8 cellular contexts compared by ENCODE assay signal in genomic region chr3:130155464-130155863, GRCh38.
DNase-seq lines count a peak whose midpoint lies in the region; TF ChIP-seq lines count a peak whose summit lies in the region.
"Not testable (repeated sequence)": the region's sequence is repeated elsewhere in the genome, so short reads cannot be mapped to it uniquely, and the experiment has no call there.

No MANE protein-coding gene starts in this region.

- not testable (repeated sequence) for H3K27me3 ChIP-seq in GM06990 (replicated peaks; ENCODE audit: control insufficient read depth, insufficient read depth, low read length); KMS-11 (ENCODE audit: insufficient read depth, low read depth); cardiac muscle cell

- not testable (repeated sequence) for H3K27me3 Mint-ChIP-seq in CD14-positive monocyte (ENCODE audit: low read depth in 3 of 3); chondrocyte (ENCODE audit: low read depth); progenitor cell of endocrine pancreas

- not testable (repeated sequence) for H3K27ac ChIP-seq in KMS-11; OCI-LY7 (ENCODE audit: low read depth, low read length, poor library complexity, severe bottlenecking); cardiac muscle cell

- H3K9me3 ChIP-seq in OCI-LY7 (ENCODE audit: low read length); cardiac muscle cell (ENCODE audit: low read depth): not testable (repeated sequence)

- not testable (repeated sequence) for H3K4me1 Mint-ChIP-seq in CD14-positive monocyte; progenitor cell of endocrine pancreas (ENCODE audit: low read depth)
- peaks cover 13% of the 10 kb centered on the region for H3K4me1 Mint-ChIP-seq in chondrocyte (ENCODE audit: low read depth)

- CTCF ChIA-PET in OCI-LY7 (lab: Charles Lee; ENCODE audit: unreplicated experiment) = not testable (repeated sequence)

- not testable (repeated sequence) for BruUV-seq in OCI-LY7 (replicated peaks; lab: Mats Ljungman, UMichigan)

- H3K4me1 ChIP-seq in KMS-11 (ENCODE audit: low read depth, poor library complexity, severe bottlenecking); OCI-LY7 (ENCODE audit: insufficient read depth, low read length, poor library complexity, severe bottlenecking); cardiac muscle cell (ENCODE audit: low read depth): not testable (repeated sequence)

- intact Hi-C loops in CD14-positive monocyte (cut with micrococcal nuclease); OCI-LY7 (cut with micrococcal nuclease; ENCODE audit: unreplicated experiment): not testable (repeated sequence)

- DNase-seq in CD14-positive monocyte (ENCODE audit: low spot score); GM06990 (ENCODE audit: extremely low read depth, insufficient read length); OCI-LY7 (ENCODE audit: low spot score); chondrocyte (ENCODE audit: low spot score); cardiac muscle cell (ENCODE audit: low read depth in 1 of 2, low spot score in 1 of 2); progenitor cell of endocrine pancreas (ENCODE audit: low spot score, unreplicated experiment): not testable (repeated sequence)

- H4K20me1 ChIP-seq in KMS-11 (ENCODE audit: insufficient read depth); OCI-LY7 (ENCODE audit: insufficient read depth, low read length): not testable (repeated sequence)

- POLR2A ChIA-PET in OCI-LY7 (lab: Charles Lee) = not testable (repeated sequence)

- not testable (repeated sequence) for H3K9me3 Mint-ChIP-seq in CD14-positive monocyte; chondrocyte (ENCODE audit: low read depth); progenitor cell of endocrine pancreas (ENCODE audit: low read depth)

- H3K9me2 ChIP-seq in OCI-LY7 (ENCODE audit: insufficient read depth, low read length) = not testable (repeated sequence)

- H3K4me3 Mint-ChIP-seq in CD14-positive monocyte; chondrocyte (ENCODE audit: unreplicated experiment); progenitor cell of endocrine pancreas (ENCODE audit: low read depth): not testable (repeated sequence)

- H3K79me2 ChIP-seq in KMS-11 (ENCODE audit: insufficient read depth, low read depth); OCI-LY7 (ENCODE audit: insufficient read depth, low read depth, low read length): not testable (repeated sequence)

- not testable (repeated sequence) for H2AFZ ChIP-seq in KMS-11 (ENCODE audit: low read depth); OCI-LY7 (ENCODE audit: low read length)

- H3K36me3 Mint-ChIP-seq in CD14-positive monocyte; chondrocyte (ENCODE audit: low read depth); progenitor cell of endocrine pancreas (ENCODE audit: insufficient read depth): not testable (repeated sequence)

- TF ChIP-seq CTCF in CD14-positive monocyte (IDR thresholded peaks at IDR 0.05) (peak; percentile 10), GM06990 (IDR thresholded peaks at IDR 0.05; ENCODE audit: insufficient read depth, low read length, poor library complexity, severe bottlenecking) (peak; percentile 18), GM12874 (IDR thresholded peaks at IDR 0.05; ENCODE audit: insufficient read depth, low read depth, low read length) (peak; percentile 18; the same call in 1 of the 2 replicates), KMS-11 (conservative IDR thresholded peaks at IDR 0.05; ENCODE audit: low read depth, low read length) (peak; percentile 44), OCI-LY7 (conservative IDR thresholded peaks at IDR 0.05; ENCODE audit: low read length) (peak; percentile 43; the same call in 1 of the 2 replicates), chondrocyte (IDR thresholded peaks at IDR 0.05) (peak; percentile 15), cardiac muscle cell (IDR thresholded peaks at IDR 0.05; ENCODE audit: low read depth, low read length) (peak; percentile 9), progenitor cell of endocrine pancreas (IDR thresholded peaks at IDR 0.05; ENCODE audit: unreplicated experiment) (peak; percentile 36)

- not testable (repeated sequence) for H3K36me3 ChIP-seq in GM06990 (ENCODE audit: control insufficient read depth, insufficient read depth, low read length); KMS-11 (ENCODE audit: insufficient read depth); OCI-LY7 (ENCODE audit: insufficient read depth, low read length); cardiac muscle cell

- H3K4me2 ChIP-seq in KMS-11; OCI-LY7 (ENCODE audit: low read length): not testable (repeated sequence)

- not testable (repeated sequence) for H3K4me3 ChIP-seq in GM06990 (replicated peaks; ENCODE audit: low read depth, low read length); KMS-11 (IDR thresholded peaks at IDR 0.05; ENCODE audit: insufficient read depth, low read depth, low read length); OCI-LY7 (ENCODE audit: low read depth, low read length, poor library complexity, severe bottlenecking); cardiac muscle cell

- not testable (repeated sequence) for H3K27ac Mint-ChIP-seq in CD14-positive monocyte; chondrocyte (ENCODE audit: unreplicated experiment); progenitor cell of endocrine pancreas

- H3K9ac ChIP-seq in KMS-11 = not testable (repeated sequence)
